ENCODE assay signal across 9 cellular contexts in the genomic region with DNA sequence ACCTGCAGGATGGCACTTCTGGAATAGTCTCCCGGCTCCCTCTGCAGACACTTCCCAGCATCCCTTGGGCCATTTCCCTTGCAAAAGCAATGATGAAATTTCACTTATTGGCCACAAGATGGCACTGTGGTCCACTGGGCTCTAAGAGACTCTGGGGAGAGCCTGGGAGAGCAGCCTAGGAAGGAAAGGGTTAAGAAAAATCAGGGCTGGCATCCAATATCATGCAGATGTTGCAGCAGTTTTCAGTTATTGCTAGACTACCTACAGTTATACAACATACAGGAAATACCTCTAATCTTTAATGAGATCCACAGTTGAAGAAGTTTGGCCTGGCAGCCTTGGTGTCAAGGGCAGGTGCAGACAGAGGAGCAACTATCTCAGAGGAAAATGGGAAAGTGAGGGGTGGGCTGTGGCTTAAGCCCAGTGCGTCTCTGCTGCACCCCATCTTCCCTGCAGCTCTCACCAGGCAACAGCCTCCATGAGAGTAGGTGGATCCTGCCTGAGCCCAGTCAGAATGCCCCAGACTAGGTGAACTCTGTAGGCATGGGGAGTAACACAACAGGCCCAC.
DNase-seq lines count a peak whose midpoint lies in the region; ATAC-seq and TF ChIP-seq lines count a peak whose summit lies in the region.
"Had no signal": no experiment of that assay in that cellular context is flagged by ENCODE, and none has a peak within 500 bp of the region (broad histone marks: within the 10 kb centered on the region; RNA-seq: fewer than 3 reads in every experiment).

No MANE protein-coding gene starts in this region.

- no peak overlapping the region for H3K27ac ChIP-seq in RWPE2 (ENCODE audit: poor library complexity, severe bottlenecking)

- no peak overlapping the region for H3K27ac Mint-ChIP-seq in effector memory CD8-positive, alpha-beta T cell
- H3K27ac Mint-ChIP-seq: naive B cell had no signal

- in situ Hi-C loops in KBM-7 (cut with MboI; ENCODE audit: low pct_unique_long_range_greater_than_20kb, low sequenced_read_pairs), result no loop called here

- peak; percentile 93 for TF ChIP-seq CTCF in RWPE2 (IDR thresholded peaks at IDR 0.05; ENCODE audit: poor library complexity, severe bottlenecking)

- no peaks in the 10 kb centered on the region for H3K36me3 Mint-ChIP-seq in effector memory CD8-positive, alpha-beta T cell (ENCODE audit: insufficient read depth)
- H3K36me3 Mint-ChIP-seq: naive B cell had no signal

- peaks cover 16 to 17% of the 10 kb centered on the region in 2 donors for H3K4me1 Mint-ChIP-seq in effector memory CD8-positive, alpha-beta T cell (ENCODE audit: low read depth in 2 of 2)

- no peaks in the 10 kb centered on the region for H3K9me3 ChIP-seq in RWPE2 (ENCODE audit: severe bottlenecking)

- H3K9me3 Mint-ChIP-seq in effector memory CD8-positive, alpha-beta T cell, result no peaks in the 10 kb centered on the region

- H3K27me3 Mint-ChIP-seq in effector memory CD8-positive, alpha-beta T cell, result peaks cover 0 to 12% of the 10 kb centered on the region in 2 donors
- H3K27me3 Mint-ChIP-seq: naive B cell had no signal

- no peaks in the 10 kb centered on the region for H3K4me1 ChIP-seq in RWPE2 (ENCODE audit: insufficient read depth, poor library complexity, severe bottlenecking)

- peak; percentile 91 for ATAC-seq in GM21825 (IDR thresholded peaks at IDR 0.05; ENCODE audit: unreplicated experiment)
- peak; percentile 82 for ATAC-seq in RWPE2 (ENCODE audit: low read depth)
- peak; percentile 64 for ATAC-seq in effector memory CD8-positive, alpha-beta T cell (replicated peaks)

- H3K4me3 ChIP-seq in RWPE2 (ENCODE audit: severe bottlenecking), result no peak overlapping the region

- no peak overlapping the region for H3K4me3 Mint-ChIP-seq in effector memory CD8-positive, alpha-beta T cell
- H3K4me3 Mint-ChIP-seq: naive B cell had no signal

- no peaks in the 10 kb centered on the region for H3K27me3 ChIP-seq in RWPE2 (ENCODE audit: insufficient read depth, poor library complexity, severe bottlenecking)

- no peaks in the 10 kb centered on the region for H3K36me3 ChIP-seq in RWPE2 (ENCODE audit: low read depth)

- DNase-seq in stimulated activated naive CD4-positive, alpha-beta T cell (lab: John Stamatoyannopoulos, UW), result peak in 4 of 6 experiments; percentile 12 to 48 (median 27)
- DNase-seq in stimulated activated naive CD4-positive, alpha-beta T cell treated with Interleukin-2 at 50 U/mL for 16 hours (lab: John Stamatoyannopoulos, UW), result no peak
- DNase-seq in KBM-7, result peak; percentile 60
- no peak for DNase-seq in RWPE2 (ENCODE audit: low spot score)
- peak in 1 of 3 experiments; percentile 8 for DNase-seq in effector memory CD8-positive, alpha-beta T cell
- DNase-seq in midbrain (lab: John Stamatoyannopoulos, UW), result peak; percentile 75
- DNase-seq in NCI-H128 (lab: John Stamatoyannopoulos, UW; ENCODE audit: unreplicated experiment), result no peak
- DNase-seq: naive B cell had no signal

Comparison
In these comparisons a context has a peak if more than half of its experiments do, and no peak if none do; other contexts are left out.
1. DNase-seq: peak in stimulated activated naive CD4-positive, alpha-beta T cell (4 of 6), KBM-7 (single experiment) and midbrain (single experiment); none in stimulated activated naive CD4-positive, alpha-beta T cell treated with Interleukin-2 at 50 U/mL for 16 hours (single experiment), RWPE2 (single experiment) and NCI-H128 (single experiment).
2. Peak in every context shown above with its lines, with median percentiles within 50 percentile points of each other: ATAC-seq.